14 cellular contexts compared by ENCODE assay signal in genomic region chr11:69923641-69924307, GRCh38.
"Had no signal": no experiment of that assay in that cellular context is flagged by ENCODE, and none has a peak within 500 bp of the region (broad histone marks: within the 10 kb centered on the region; RNA-seq: fewer than 3 reads in every experiment).

No MANE protein-coding gene starts in this region.

- H3K36me3 ChIP-seq: gastrocnemius medialis, heart right ventricle had no signal

- H3K4me3 Mint-ChIP-seq: activated naive CD8-positive, alpha-beta T cell treated with anti-CD3 and anti-CD28 coated beads for 36 hours; effector memory CD8-positive, alpha-beta T cell; naive B cell; stimulated activated naive CD8-positive, alpha-beta T cell treated with anti-CD3 and anti-CD28 coated beads, Interleukin-15, amount 100 ng/mL, for 72 hours had no signal

- H3K27ac Mint-ChIP-seq: activated naive CD8-positive, alpha-beta T cell treated with anti-CD3 and anti-CD28 coated beads for 36 hours; activated T-helper 2 cell treated with anti-CD3 and anti-CD28 coated beads, Interferon-gamma antibody, Interleukin-2, Interleukin-4, amounts not matched to agents 10 μg/mL and 5 μg/mL and 100 μg/mL, durations not matched to agents 14 hours and 24 hours and 36 hours; effector memory CD8-positive, alpha-beta T cell had no signal

- H3K4me3 ChIP-seq: gastrocnemius medialis, heart right ventricle had no signal

- H3K4me1 ChIP-seq: gastrocnemius medialis had no signal

- H3K9me3 ChIP-seq: gastrocnemius medialis, heart right ventricle had no signal

- DNase-seq: activated CD4-positive, alpha-beta T cell treated with anti-CD3 and anti-CD28 coated beads for 1 hour; activated CD4-positive, alpha-beta T cell treated with anti-CD3 and anti-CD28 coated beads, Interleukin-2, amount 50 U/mL, for 4 hours; activated naive CD8-positive, alpha-beta T cell treated with anti-CD3 and anti-CD28 coated beads for 36 hours; activated T-cell treated with anti-CD3 and anti-CD28 coated beads for 4 hours; anterior cingulate cortex; cerebellar nuclear complex; dermis blood vessel endothelial cell; effector memory CD8-positive, alpha-beta T cell; heart right ventricle; naive B cell; stimulated activated naive CD8-positive, alpha-beta T cell treated with anti-CD3 and anti-CD28 coated beads, Interleukin-15, amount 100 ng/mL, for 72 hours had no signal

- H3K27ac ChIP-seq: epithelial cell of prostate had no signal

- H3K36me3 Mint-ChIP-seq: activated naive CD8-positive, alpha-beta T cell treated with anti-CD3 and anti-CD28 coated beads for 36 hours; naive B cell had no signal

- ATAC-seq: effector memory CD8-positive, alpha-beta T cell; gastrocnemius medialis; heart right ventricle; stimulated activated naive CD8-positive, alpha-beta T cell treated with anti-CD3 and anti-CD28 coated beads, Interleukin-15, amount 100 ng/mL, for 72 hours had no signal

- H3K9me3 Mint-ChIP-seq: activated naive CD8-positive, alpha-beta T cell treated with anti-CD3 and anti-CD28 coated beads for 36 hours; activated T-helper 2 cell treated with anti-CD3 and anti-CD28 coated beads, Interferon-gamma antibody, Interleukin-2, Interleukin-4, amounts not matched to agents 10 μg/mL and 5 μg/mL and 100 μg/mL, durations not matched to agents 14 hours and 24 hours and 36 hours; effector memory CD8-positive, alpha-beta T cell; stimulated activated naive CD8-positive, alpha-beta T cell treated with anti-CD3 and anti-CD28 coated beads, Interleukin-15, amount 100 ng/mL, for 72 hours had no signal
